In the genomic region with DNA sequence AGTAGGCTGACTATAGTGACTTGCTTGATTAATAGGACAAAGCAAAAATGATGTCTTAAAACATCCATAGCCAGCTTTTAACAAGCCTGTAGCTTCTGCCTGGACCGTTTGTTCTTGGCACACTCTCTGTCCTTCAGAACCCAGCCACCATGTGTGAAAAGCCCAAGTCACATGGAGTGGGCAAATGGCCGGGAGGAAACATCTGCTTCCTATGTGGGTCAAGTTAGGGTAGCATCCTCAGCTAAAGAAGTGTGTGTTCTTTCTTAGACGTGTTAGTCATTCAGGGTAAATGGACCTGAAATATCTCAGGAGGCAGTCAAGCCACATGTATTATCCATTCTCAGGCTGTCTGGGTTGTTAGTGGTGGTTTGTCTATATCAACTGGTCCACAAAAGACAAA, we compare ENCODE assay signal across 18 cellular contexts. TPM values are rescaled to one million over a fixed set of nuclear protein-coding genes. Genes with fewer than 3 reads are reported as not detected.
A peak's percentile ranks its signal among the peaks of the same experiment; 100 is the strongest.
DNase-seq lines count a peak whose midpoint lies in the region; ATAC-seq and TF ChIP-seq lines count a peak whose summit lies in the region.
"Had no signal": no experiment of that assay in that cellular context is flagged by ENCODE, and none has a peak within 500 bp of the region (broad histone marks: within the 10 kb centered on the region; RNA-seq: fewer than 3 reads in every experiment).

No MANE protein-coding gene starts in this region.

- H3K36me3 Mint-ChIP-seq in naive thymus-derived CD4-positive, alpha-beta T cell: no peaks in the 10 kb centered on the region
- H3K36me3 Mint-ChIP-seq: activated naive CD4-positive, alpha-beta T cell treated with anti-CD3 and anti-CD28 coated beads, Interleukin-2, amount 50 U/mL, for 72 hours had no signal

- no peaks in the 10 kb centered on the region for H3K9me2 ChIP-seq in Loucy (replicated peaks; ENCODE audit: low read depth, low read length)

- no peak overlapping the region for H3K4me3 ChIP-seq in AG10803 (ENCODE audit: low read length)
- H3K4me3 ChIP-seq in Loucy (ENCODE audit: low read length, poor library complexity, severe bottlenecking): peak overlapping the region; percentile 30
- no peak overlapping the region for H3K4me3 ChIP-seq in naive thymus-derived CD4-positive, alpha-beta T cell (ENCODE audit: low read length)
- H3K4me3 ChIP-seq: cardiac muscle cell had no signal

- peaks cover 0 to 41% (median 0%) of the 10 kb centered on the region in 5 donors for H3K27me3 Mint-ChIP-seq in naive thymus-derived CD4-positive, alpha-beta T cell

- H3K27me3 ChIP-seq in Loucy (ENCODE audit: insufficient read depth, low read length, poor library complexity, severe bottlenecking): no peaks in the 10 kb centered on the region
- H3K27me3 ChIP-seq in naive thymus-derived CD4-positive, alpha-beta T cell (ENCODE audit: control insufficient read depth in 2 of 2, insufficient read depth in 2 of 2, low read length in 2 of 2): no peaks in the 10 kb centered on the region
- H3K27me3 ChIP-seq: cardiac muscle cell had no signal

- H3K9me3 ChIP-seq in Loucy (ENCODE audit: insufficient read depth, low read depth, low read length): peaks cover 7% of the 10 kb centered on the region; the same call in 1 of the 2 replicates
- no peaks in the 10 kb centered on the region for H3K9me3 ChIP-seq in naive thymus-derived CD4-positive, alpha-beta T cell (ENCODE audit: control insufficient read depth in 2 of 3, low read length in 3 of 3)

- H3K9me3 Mint-ChIP-seq in naive thymus-derived CD4-positive, alpha-beta T cell: no peaks in the 10 kb centered on the region
- H3K9me3 Mint-ChIP-seq: activated naive CD4-positive, alpha-beta T cell treated with anti-CD3 and anti-CD28 coated beads, Interleukin-2, amount 50 U/mL, for 72 hours; T-helper 1 cell treated with Interleukin-12 subunit alpha and Interleukin-12 subunit beta and Interleukin-4 antibody, amounts not matched to agents 30 μg/mL and 1 μg/mL, for 36 hours had no signal

- H3K4me3 Mint-ChIP-seq in naive thymus-derived CD4-positive, alpha-beta T cell: no peak overlapping the region
- H3K4me3 Mint-ChIP-seq: T-helper 1 cell treated with Interleukin-12 subunit alpha and Interleukin-12 subunit beta and Interleukin-4 antibody, amounts not matched to agents 30 μg/mL and 1 μg/mL, for 36 hours had no signal

- peak overlapping the region; percentile 60 for H3K9ac ChIP-seq in Loucy (ENCODE audit: low read depth, low read length, poor library complexity, severe bottlenecking)

- no peak overlapping the region for H3K27ac Mint-ChIP-seq in naive thymus-derived CD4-positive, alpha-beta T cell
- H3K27ac Mint-ChIP-seq: activated naive CD4-positive, alpha-beta T cell treated with anti-CD3 and anti-CD28 coated beads, Interleukin-2, amount 50 U/mL, for 72 hours; T-helper 1 cell treated with Interleukin-12 subunit alpha and Interleukin-12 subunit beta and Interleukin-4 antibody, amounts not matched to agents 30 μg/mL and 1 μg/mL, for 36 hours had no signal

- no peaks in the 10 kb centered on the region for H3K79me2 ChIP-seq in Loucy (ENCODE audit: insufficient read depth, low read length)

- peaks cover 56% of the 10 kb centered on the region for H3K4me1 ChIP-seq in Loucy (ENCODE audit: insufficient read depth, low read length, poor library complexity, severe bottlenecking)
- H3K4me1 ChIP-seq in naive thymus-derived CD4-positive, alpha-beta T cell (ENCODE audit: control insufficient read depth in 2 of 2, insufficient read depth in 2 of 2, low read length in 2 of 2): no peaks in the 10 kb centered on the region

- H3K36me3 ChIP-seq in Loucy (ENCODE audit: insufficient read depth, low read length): no peaks in the 10 kb centered on the region
- no peaks in the 10 kb centered on the region for H3K36me3 ChIP-seq in naive thymus-derived CD4-positive, alpha-beta T cell (ENCODE audit: control insufficient read depth in 2 of 3, insufficient read depth in 3 of 3, low read length in 3 of 3)
- H3K36me3 ChIP-seq: cardiac muscle cell had no signal

- intact Hi-C loops in naive thymus-derived CD4-positive, alpha-beta T cell (cut with micrococcal nuclease): no loop called here

- DNase-seq in AG10803 (ENCODE audit: low read depth) (peak; percentile 13), globus pallidus (ENCODE audit: low spot score) (peak; percentile 54), GM10248 (ENCODE audit: extremely low spot score) (no peak), SW480 (ENCODE audit: low spot score) (no peak)
- no peak for DNase-seq in naive thymus-derived CD4-positive, alpha-beta T cell
- DNase-seq: activated CD4-positive, alpha-beta T cell treated with anti-CD3 and anti-CD28 coated beads for 1 hour; H7; islet precursor cell; NCI-H1436; NCI-H446 treated with DMSO at 0.1 percent for 48 hours; stimulated activated CD4-positive, alpha-beta T cell treated with anti-CD3 and anti-CD28 coated beads, Interleukin-2, amount 100 ng/mL, for 24 hours had no signal

- H3K4me1 Mint-ChIP-seq in naive thymus-derived CD4-positive, alpha-beta T cell: peaks cover 0 to 6% (median 0%) of the 10 kb centered on the region in 7 donors

- H3K27ac ChIP-seq in naive thymus-derived CD4-positive, alpha-beta T cell (ENCODE audit: low read depth, low read length): no peak overlapping the region
- H3K27ac ChIP-seq: cardiac muscle cell had no signal

- POLR2A ChIA-PET in naive thymus-derived CD4-positive, alpha-beta T cell (lab: Charles Lee): no interaction called here
- POLR2A ChIA-PET in GM10248 (lab: Yijun Ruan, JAX): no interaction called here

- H3K4me2 ChIP-seq in Loucy (ENCODE audit: low read depth, low read length, poor library complexity, severe bottlenecking): peak overlapping the region; percentile 56

- ATAC-seq in naive thymus-derived CD4-positive, alpha-beta T cell: peak; percentile 26
- ATAC-seq in GM21367 (IDR thresholded peaks at IDR 0.05; ENCODE audit: unreplicated experiment) (no peak), HG03097 (IDR thresholded peaks at IDR 0.05; ENCODE audit: low FRiP score, unreplicated experiment) (no peak)
- ATAC-seq: activated naive CD4-positive, alpha-beta T cell treated with anti-CD3 and anti-CD28 coated beads, Interleukin-2, amount 50 U/mL, for 72 hours; Panc1 had no signal

- no peaks in the 10 kb centered on the region for H4K20me1 ChIP-seq in Loucy (ENCODE audit: insufficient read depth, low read length, poor library complexity, severe bottlenecking)

- TF ChIP-seq CTCF in AG10803 (conservative IDR thresholded peaks at IDR 0.05; ENCODE audit: low read length) (no peak), Loucy (conservative IDR thresholded peaks at IDR 0.05; ENCODE audit: low read length) (no peak), GM10248 (IDR thresholded peaks at IDR 0.05; ENCODE audit: control extremely low read depth, extremely low read depth, low read depth, missing control alignments) (no peak)

- peaks cover 22% of the 10 kb centered on the region for H3F3A ChIP-seq in Loucy (ENCODE audit: low read depth)

- H2AFZ ChIP-seq in Loucy (ENCODE audit: low read length): peak overlapping the region; percentile 4; the same call in 1 of the 2 replicates

- CTCF ChIA-PET in naive thymus-derived CD4-positive, alpha-beta T cell (lab: Charles Lee): no interaction called here
- CTCF ChIA-PET in GM10248 (lab: Yijun Ruan, JAX): interaction anchor here (1.0 to 4.3 kb wide), 13 partner anchors 11 to 186 kb away, joined by 3 to 56 read pairs (median 8); no protein-coding TSS in a partner anchor

RNA-seq across cellular contexts. Expression of a gene that starts 23.4 kb away (rescaled TPM):
- not detected for total RNA-seq in naive thymus-derived CD4-positive, alpha-beta T cell
- polyA plus RNA-seq in naive thymus-derived CD4-positive, alpha-beta T cell: not detected
- total RNA-seq: activated naive CD4-positive, alpha-beta T cell treated with anti-CD3 and anti-CD28 coated beads, Interleukin-2, amount 50 U/mL, for 72 hours; cardiac muscle cell; H7 had no signal

Comparison
In these comparisons a context has a peak if more than half of its experiments do, and no peak if none do; other contexts are left out.
1. DNase-seq: peak in AG10803 (single experiment) and globus pallidus (single experiment); none in naive thymus-derived CD4-positive, alpha-beta T cell (0 of 9), GM10248 (single experiment) and SW480 (single experiment).